ENCODE assay signal across 11 cellular contexts in genomic region chr13:51230473-51231105, GRCh38. TPM values are rescaled to one million over a fixed set of nuclear protein-coding genes. Genes with fewer than 3 reads are reported as not detected.
A peak's percentile ranks its signal among the peaks of the same experiment; 100 is the strongest.
DNase-seq lines count a peak whose midpoint lies in the region; ATAC-seq and TF ChIP-seq lines count a peak whose summit lies in the region.
"Had no signal": no experiment of that assay in that cellular context is flagged by ENCODE, and none has a peak within 500 bp of the region (broad histone marks: within the 10 kb centered on the region; RNA-seq: fewer than 3 reads in every experiment).

No MANE protein-coding gene starts in this region.

- POLR2A ChIA-PET in WTC11 (lab: Charles Lee): interaction anchor here (1.7 kb wide), 1 partner anchor 14 kb away, joined by 7 read pairs; no protein-coding TSS in a partner anchor

- H3K9me3 ChIP-seq in psoas muscle: no peaks in the 10 kb centered on the region

- peak overlapping the region; percentile 28; the same call in 1 of the 2 replicates for H3K4me3 Mint-ChIP-seq in WTC11
- no peak overlapping the region for H3K4me3 Mint-ChIP-seq in progenitor cell of endocrine pancreas (ENCODE audit: low read depth)

- H3K27me3 Mint-ChIP-seq in WTC11 (ENCODE audit: low read depth) (no peaks in the 10 kb centered on the region), progenitor cell of endocrine pancreas (peaks cover 24% of the 10 kb centered on the region)

- H3K36me3 ChIP-seq in psoas muscle (ENCODE audit: insufficient read depth in 1 of 2, low read depth in 1 of 2): no peaks in the 10 kb centered on the region

- DNase-seq in AG20443 (ENCODE audit: low spot score) (peak; percentile 66), WTC11 (ENCODE audit: low spot score) (no peak), Right ventricle myocardium superior (peak; percentile 77), psoas muscle (peak in 1 of 2 donors; percentile 46), SK-N-DZ (ENCODE audit: low spot score) (no peak), DMS 273 (lab: John Stamatoyannopoulos, UW; ENCODE audit: unreplicated experiment) (no peak), progenitor cell of endocrine pancreas (ENCODE audit: low spot score, unreplicated experiment) (no peak)
- DNase-seq: COR-L47, NCI-H748 treated with DMSO at 0.1 percent for 48 hours had no signal

- peaks cover 15% of the 10 kb centered on the region for H3K4me1 ChIP-seq in psoas muscle

- peak; percentile 17; the same call in 1 of the 2 replicates for ATAC-seq in WTC11
- ATAC-seq in Right ventricle myocardium superior (ENCODE audit: poor library complexity): peak; percentile 90
- ATAC-seq in psoas muscle: peak in 3 of 4 donors; percentile 34 to 51 (median 42)
- ATAC-seq in HG02973 (IDR thresholded peaks at IDR 0.05; ENCODE audit: unreplicated experiment): no peak

- TF ChIP-seq CTCF in WTC11 (IDR thresholded peaks at IDR 0.05) (no peak), psoas muscle (IDR thresholded peaks at IDR 0.05) (no peak), progenitor cell of endocrine pancreas (IDR thresholded peaks at IDR 0.05; ENCODE audit: unreplicated experiment) (no peak)

- H3K27ac Mint-ChIP-seq in WTC11 (peak overlapping the region; percentile 95), progenitor cell of endocrine pancreas (no peak overlapping the region)

- H3K27ac ChIP-seq in psoas muscle: no peak overlapping the region
- H3K27ac ChIP-seq: HL-60 had no signal

- H3K4me1 Mint-ChIP-seq in WTC11 (peaks cover 75% of the 10 kb centered on the region), progenitor cell of endocrine pancreas (ENCODE audit: low read depth) (no peaks in the 10 kb centered on the region)

- whole genome bisulfite sequencing in psoas muscle, 3 donors: 17 to 23% (median 21%) methylated on average over 8 of the region's 8 CpGs

- CTCF ChIA-PET in WTC11 (lab: Charles Lee): interaction anchor here (1.6 to 3.6 kb wide), 3 partner anchors 13 to 105 kb away, joined by 4 to 17 read pairs (median 5); no protein-coding TSS in a partner anchor

- no peaks in the 10 kb centered on the region for H3K27me3 ChIP-seq in psoas muscle (ENCODE audit: insufficient read depth in 3 of 3, low read length in 2 of 3)

- H3K9me3 Mint-ChIP-seq in WTC11 (no peaks in the 10 kb centered on the region; the same call in 1 of the 2 replicates), progenitor cell of endocrine pancreas (ENCODE audit: low read depth) (no peaks in the 10 kb centered on the region)

- intact Hi-C loops in Right ventricle myocardium superior (cut with DNase I): no loop called here
- intact Hi-C loops in psoas muscle (cut with DNase I): no loop called here

- H3K4me3 ChIP-seq in psoas muscle: peak overlapping the region; percentile 50

- peaks cover 43% of the 10 kb centered on the region for H3K36me3 Mint-ChIP-seq in WTC11
- H3K36me3 Mint-ChIP-seq in progenitor cell of endocrine pancreas (ENCODE audit: insufficient read depth): no peaks in the 10 kb centered on the region

TF ChIP-seq in WTC11, 78 proteins besides CTCF, POLR2A, EP300 and RAD21 (continues in another document):
- no peak for TF ChIP-seq FOXP1 (CRISPR knock-in tag; IDR thresholded peaks at IDR 0.05; ENCODE audit: borderline replicate concordance)
- TF ChIP-seq ZSCAN18 (CRISPR knock-in tag; IDR thresholded peaks at IDR 0.05): no peak
- TF ChIP-seq STAT6 (CRISPR knock-in tag; conservative IDR thresholded peaks at IDR 0.05; ENCODE audit: low read depth): no peak
- no peak for TF ChIP-seq ATF3 (CRISPR knock-in tag; conservative IDR thresholded peaks at IDR 0.05)
- TF ChIP-seq IRF1 (CRISPR knock-in tag; IDR thresholded peaks at IDR 0.05): no peak
- no peak for TF ChIP-seq MLX (CRISPR knock-in tag; IDR thresholded peaks at IDR 0.05)
- TF ChIP-seq ETV6 (CRISPR knock-in tag; IDR thresholded peaks at IDR 0.05): no peak
- no peak for TF ChIP-seq KAT7 (CRISPR knock-in tag; IDR thresholded peaks at IDR 0.05; ENCODE audit: borderline replicate concordance)
- TF ChIP-seq PRRX2 (CRISPR knock-in tag; IDR thresholded peaks at IDR 0.05): no peak
- no peak for TF ChIP-seq FOXJ3 (CRISPR knock-in tag; IDR thresholded peaks at IDR 0.05; ENCODE audit: borderline replicate concordance)
- TF ChIP-seq ATF1 (CRISPR knock-in tag; IDR thresholded peaks at IDR 0.05): no peak
- TF ChIP-seq FOXP4 (CRISPR knock-in tag; IDR thresholded peaks at IDR 0.05): no peak
- TF ChIP-seq ZBTB21 (CRISPR knock-in tag; IDR thresholded peaks at IDR 0.05; ENCODE audit: borderline replicate concordance): no peak
- TF ChIP-seq HMGA2 (CRISPR knock-in tag; IDR thresholded peaks at IDR 0.05): no peak

RNA-seq across cellular contexts. Expression of gene FAM124A, which starts 8.4 kb away (rescaled TPM):
- 41.2 to 45.8 TPM (median 41.6 TPM) in 3 replicates for total RNA-seq in WTC11 (2021)
- total RNA-seq in Right ventricle myocardium superior: 12.2 TPM
- 1 to 10 TPM in 2 of 4 donors, under 1 TPM in 2; 0.63 to 1.5 (median 0.99) TPM for total RNA-seq in psoas muscle
- under 1 TPM; 0.51 to 0.75 (median 0.52) TPM for polyA plus RNA-seq in psoas muscle
- 2.9 and 4.6 TPM in 2 replicates for polyA plus RNA-seq in SK-N-DZ (2014; cell fraction: cytosol; rRNA removed)
- 1.6 and 2.1 TPM in 2 replicates for polyA plus RNA-seq in SK-N-DZ (2014; cell fraction: nucleus; rRNA removed)
- 1.5 and 1.6 TPM in 2 replicates for total RNA-seq in progenitor cell of endocrine pancreas

Comparison
In these comparisons a context has a peak if more than half of its experiments do, and no peak if none do; other contexts are left out.
1. DNase-seq: peak in AG20443 (single experiment) and Right ventricle myocardium superior (single experiment); none in WTC11 (single experiment), SK-N-DZ (single experiment), DMS 273 (single experiment) and progenitor cell of endocrine pancreas (single experiment).